In the genomic region with DNA sequence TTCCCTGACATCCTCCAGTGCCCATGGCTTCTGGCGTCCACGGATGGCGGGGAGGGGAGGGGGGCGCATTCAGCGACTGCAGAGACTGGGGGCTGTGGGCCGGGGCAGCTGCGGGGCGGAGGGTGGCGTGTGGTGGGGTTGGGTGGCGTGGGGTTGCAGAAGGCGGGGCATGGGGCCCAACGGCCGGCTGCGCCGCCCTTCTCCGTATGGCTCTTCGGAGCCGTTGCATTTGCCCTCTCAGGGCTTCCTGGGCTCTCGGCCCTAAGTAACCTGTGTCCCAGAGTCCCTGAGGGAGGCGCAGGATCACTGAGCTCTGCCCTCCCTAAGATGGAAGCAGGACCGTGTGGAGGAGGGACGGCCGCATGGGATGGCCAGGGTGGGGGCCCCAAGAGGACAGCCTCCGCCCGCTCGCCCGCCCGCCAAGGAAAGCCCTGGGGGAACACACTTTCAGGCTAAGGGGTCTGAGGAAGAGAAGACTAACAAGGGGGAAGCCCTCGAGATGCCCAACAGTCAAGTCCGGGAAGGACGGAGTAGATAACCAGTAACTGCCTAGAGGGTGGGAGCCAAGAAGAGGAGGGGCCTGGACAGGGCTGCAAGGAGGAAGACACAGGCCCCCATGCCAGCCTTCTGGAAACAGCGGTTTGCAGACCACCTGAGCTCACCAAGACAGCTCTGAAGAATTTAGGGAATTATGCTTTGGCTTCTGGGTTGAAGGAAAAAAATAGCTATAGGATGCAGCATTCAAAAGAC, we compare ENCODE assay signal across 1 cellular context.
TF ChIP-seq lines count a peak whose summit lies in the region.

No MANE protein-coding gene starts in this region.

TF ChIP-seq in IMR-90, 13 proteins besides CTCF, POLR2A, EP300 and RAD21:
- TF ChIP-seq SMC3 (IDR thresholded peaks at IDR 0.05; ENCODE audit: low read depth, low read length) (no peak), BHLHE40 (IDR thresholded peaks at IDR 0.05; ENCODE audit: low read depth, low read length) (no peak), RFX5 (IDR thresholded peaks at IDR 0.05; ENCODE audit: low read depth, low read length) (no peak), MXI1 (IDR thresholded peaks at IDR 0.05; ENCODE audit: borderline replicate concordance, low read depth, low read length) (no peak), NFE2L2 (IDR thresholded peaks at IDR 0.05; ENCODE audit: low read depth, low read length) (no peak), CHD1 (IDR thresholded peaks at IDR 0.05; ENCODE audit: low read depth, low read length) (no peak), FOS (IDR thresholded peaks at IDR 0.05; ENCODE audit: low read depth, low read length) (no peak), MAFK (IDR thresholded peaks at IDR 0.05; ENCODE audit: low read depth, low read length) (no peak), RCOR1 (IDR thresholded peaks at IDR 0.05; ENCODE audit: insufficient replicate concordance, low read length) (no peak), CEBPB (IDR thresholded peaks at IDR 0.05; ENCODE audit: low read depth, low read length) (no peak), MAZ (IDR thresholded peaks at IDR 0.05; ENCODE audit: borderline replicate concordance, low read depth, low read length) (no peak)
- TF ChIP-seq, protein P1, sequence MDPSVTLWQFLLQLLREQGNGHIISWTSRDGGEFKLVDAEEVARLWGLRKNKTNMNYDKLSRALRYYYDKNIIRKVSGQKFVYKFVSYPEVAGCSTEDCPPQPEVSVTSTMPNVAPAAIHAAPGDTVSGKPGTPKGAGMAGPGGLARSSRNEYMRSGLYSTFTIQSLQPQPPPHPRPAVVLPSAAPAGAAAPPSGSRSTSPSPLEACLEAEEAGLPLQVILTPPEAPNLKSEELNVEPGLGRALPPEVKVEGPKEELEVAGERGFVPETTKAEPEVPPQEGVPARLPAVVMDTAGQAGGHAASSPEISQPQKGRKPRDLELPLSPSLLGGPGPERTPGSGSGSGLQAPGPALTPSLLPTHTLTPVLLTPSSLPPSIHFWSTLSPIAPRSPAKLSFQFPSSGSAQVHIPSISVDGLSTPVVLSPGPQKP (IDR thresholded peaks at IDR 0.05; ENCODE audit: borderline replicate concordance, low read depth, low read length), result no peak
- TF ChIP-seq, protein P2, sequence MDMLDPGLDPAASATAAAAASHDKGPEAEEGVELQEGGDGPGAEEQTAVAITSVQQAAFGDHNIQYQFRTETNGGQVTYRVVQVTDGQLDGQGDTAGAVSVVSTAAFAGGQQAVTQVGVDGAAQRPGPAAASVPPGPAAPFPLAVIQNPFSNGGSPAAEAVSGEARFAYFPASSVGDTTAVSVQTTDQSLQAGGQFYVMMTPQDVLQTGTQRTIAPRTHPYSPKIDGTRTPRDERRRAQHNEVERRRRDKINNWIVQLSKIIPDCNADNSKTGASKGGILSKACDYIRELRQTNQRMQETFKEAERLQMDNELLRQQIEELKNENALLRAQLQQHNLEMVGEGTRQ (IDR thresholded peaks at IDR 0.05; ENCODE audit: low read depth, low read length), result no peak
